22 cellular contexts compared by ENCODE assay signal in genomic region chr19:38524994-38525634, GRCh38.
DNase-seq lines count a peak whose midpoint lies in the region; ATAC-seq and TF ChIP-seq lines count a peak whose summit lies in the region.
"Had no signal": no experiment of that assay in that cellular context is flagged by ENCODE, and none has a peak within 500 bp of the region (broad histone marks: within the 10 kb centered on the region; RNA-seq: fewer than 3 reads in every experiment).

No MANE protein-coding gene starts in this region.

- no peak overlapping the region for H4K8ac ChIP-seq in neuronal stem cell (ENCODE audit: low read depth, low read length)

- intact Hi-C loops in activated CD4-positive, alpha-beta T cell treated with anti-CD3 and anti-CD28 coated beads, Interleukin-2, amount 10 ng/mL, durations not matched to agents 24 days and 14 days (cut with micrococcal nuclease), result no loop called here
- intact Hi-C loops in upper lobe of right lung (cut with DNase I), result no loop called here

- H3K9me3 ChIP-seq in neuronal stem cell (replicated peaks in 1 of 2; ENCODE audit: control insufficient read depth in 2 of 2, insufficient read depth in 1 of 2, low read depth in 1 of 2, low read length in 2 of 2), result no peaks in the 10 kb centered on the region
- H3K9me3 ChIP-seq in upper lobe of right lung, result no peaks in the 10 kb centered on the region
- no peaks in the 10 kb centered on the region for H3K9me3 ChIP-seq in BE2C
- H3K9me3 ChIP-seq: BLaER1 treated with 17β-estradiol and CSF1 and Interleukin-3, amounts not matched to agents 10 nM and 100 nM had no signal

- H3K4me1 ChIP-seq in neuronal stem cell (ENCODE audit: control insufficient read depth in 2 of 2, insufficient read depth in 1 of 2, low read depth in 1 of 2, low read length in 2 of 2) (no peaks in the 10 kb centered on the region), upper lobe of right lung (no peaks in the 10 kb centered on the region), BE2C (no peaks in the 10 kb centered on the region)

- H2BK120ac ChIP-seq in neuronal stem cell (ENCODE audit: low read depth, low read length), result no peak overlapping the region

- no peaks in the 10 kb centered on the region; the same call in none of the 2 replicates for H3K36me3 ChIP-seq in H7 (replicated peaks; ENCODE audit: control insufficient read depth, insufficient read depth, low read length)
- no peaks in the 10 kb centered on the region for H3K36me3 ChIP-seq in neuronal stem cell (replicated peaks in 1 of 2; ENCODE audit: control insufficient read depth in 2 of 2, insufficient read depth in 2 of 2, low read length in 2 of 2)
- no peaks in the 10 kb centered on the region for H3K36me3 ChIP-seq in upper lobe of right lung
- no peaks in the 10 kb centered on the region for H3K36me3 ChIP-seq in BE2C
- H3K36me3 ChIP-seq: BLaER1 treated with 17β-estradiol and CSF1 and Interleukin-3, amounts not matched to agents 10 nM and 100 nM had no signal

- no peaks in the 10 kb centered on the region for H3K27me3 ChIP-seq in H7 (ENCODE audit: control insufficient read depth, insufficient read depth, low read length)
- no peaks in the 10 kb centered on the region for H3K27me3 ChIP-seq in neuronal stem cell (ENCODE audit: control insufficient read depth in 3 of 3, insufficient read depth in 3 of 3, low read depth in 1 of 3, low read length in 3 of 3)
- peaks cover 9% of the 10 kb centered on the region for H3K27me3 ChIP-seq in upper lobe of right lung
- no peaks in the 10 kb centered on the region for H3K27me3 ChIP-seq in BE2C
- H3K27me3 ChIP-seq: BLaER1 treated with 17β-estradiol and CSF1 and Interleukin-3, amounts not matched to agents 10 nM and 100 nM had no signal

- no peak overlapping the region for H3K4ac ChIP-seq in neuronal stem cell (ENCODE audit: low read length)

- peaks cover 2% of the 10 kb centered on the region for H3K27me3 Mint-ChIP-seq in activated CD4-positive, alpha-beta T cell treated with anti-CD3 and anti-CD28 coated beads, Interleukin-2, amount 10 ng/mL, durations not matched to agents 7 days and 5 days
- H3K27me3 Mint-ChIP-seq in activated CD4-positive, alpha-beta T cell treated with anti-CD3 and anti-CD28 coated beads, Interleukin-2, amount 10 ng/mL, durations not matched to agents 24 days and 14 days, result no peaks in the 10 kb centered on the region
- H3K27me3 Mint-ChIP-seq: CD4-positive, alpha-beta T cell had no signal

- no peak for TF ChIP-seq CTCF in upper lobe of right lung (IDR thresholded peaks at IDR 0.05)
- no peak for TF ChIP-seq CTCF in BE2C (IDR thresholded peaks at IDR 0.05; ENCODE audit: low read depth, low read length)

- no peak overlapping the region for H3K4me2 ChIP-seq in neuronal stem cell (ENCODE audit: insufficient read depth, low read length, poor library complexity, severe bottlenecking)

- H3K4me3 Mint-ChIP-seq in activated CD4-positive, alpha-beta T cell treated with anti-CD3 and anti-CD28 coated beads, Interleukin-2, amount 10 ng/mL, durations not matched to agents 7 days and 5 days, result no peak overlapping the region
- H3K4me3 Mint-ChIP-seq in activated CD4-positive, alpha-beta T cell treated with anti-CD3 and anti-CD28 coated beads, Interleukin-2, amount 10 ng/mL, durations not matched to agents 24 days and 14 days, result no peak overlapping the region
- H3K4me3 Mint-ChIP-seq: CD14-positive monocyte; CD4-positive, alpha-beta T cell; CD8-positive, alpha-beta memory T cell; H9 had no signal

- peak overlapping the region; percentile 0 for H3K27ac Mint-ChIP-seq in activated CD4-positive, alpha-beta T cell treated with anti-CD3 and anti-CD28 coated beads, Interleukin-2, amount 10 ng/mL, durations not matched to agents 7 days and 5 days
- H3K27ac Mint-ChIP-seq in activated CD4-positive, alpha-beta T cell treated with anti-CD3 and anti-CD28 coated beads, Interleukin-2, amount 10 ng/mL, durations not matched to agents 24 days and 14 days, result no peak overlapping the region
- H3K27ac Mint-ChIP-seq: CD4-positive, alpha-beta T cell had no signal

- ATAC-seq in upper lobe of right lung, result peak; percentile 15
- no peak for ATAC-seq in HG03439 (IDR thresholded peaks at IDR 0.05; ENCODE audit: unreplicated experiment)
- ATAC-seq: GM12878, HCT116 had no signal

- no peak overlapping the region for H3K14ac ChIP-seq in neuronal stem cell (ENCODE audit: low read length)

- H3K4me3 ChIP-seq in H7 (ENCODE audit: insufficient read depth, low read depth, low read length) (no peak overlapping the region), neuronal stem cell (ENCODE audit: low read length in 2 of 2) (no peak overlapping the region), upper lobe of right lung (no peak overlapping the region), BE2C (ENCODE audit: low read depth, low read length) (no peak overlapping the region)
- H3K4me3 ChIP-seq: BLaER1 treated with 17β-estradiol and CSF1 and Interleukin-3, amounts not matched to agents 10 nM and 100 nM; GM12878; GM23248 had no signal

- no peak overlapping the region for H2BK15ac ChIP-seq in neuronal stem cell (ENCODE audit: low read length)

- H3K23ac ChIP-seq in neuronal stem cell (ENCODE audit: low read depth, low read length, poor library complexity), result no peak overlapping the region

- DNase-seq in activated CD4-positive, alpha-beta T cell treated with anti-CD3 and anti-CD28 coated beads, Interleukin-2, amount 10 ng/mL, durations not matched to agents 7 days and 5 days, result no peak
- no peak for DNase-seq in activated CD4-positive, alpha-beta T cell treated with anti-CD3 and anti-CD28 coated beads, Interleukin-2, amount 10 ng/mL, durations not matched to agents 24 days and 14 days
- DNase-seq in H7 (peak; percentile 22), neuronal stem cell (ENCODE audit: low spot score) (no peak), upper lobe of right lung (no peak), BE2C (no peak), SK-N-DZ (ENCODE audit: low spot score) (no peak)
- DNase-seq: ACHN; CD4-positive, alpha-beta T cell; CD8-positive, alpha-beta memory T cell; DMS 273 treated with DMSO at 0.1 percent for 48 hours; DMS79; EL; GDM1; GM23248; H9 had no signal

- no peak overlapping the region for H4K91ac ChIP-seq in neuronal stem cell (ENCODE audit: low read depth, low read length, poor library complexity)

- CTCF ChIA-PET in activated CD4-positive, alpha-beta T cell treated with anti-CD3 and anti-CD28 coated beads, Interleukin-2, amount 10 ng/mL, durations not matched to agents 7 days and 5 days (lab: Charles Lee), result interaction anchor here (0.5 kb wide), 1 partner anchor 109 kb away, joined by 3 read pairs; no protein-coding TSS in a partner anchor

- POLR2A ChIA-PET in activated CD4-positive, alpha-beta T cell treated with anti-CD3 and anti-CD28 coated beads, Interleukin-2, amount 10 ng/mL, durations not matched to agents 7 days and 5 days (lab: Charles Lee), result no interaction called here

- no peaks in the 10 kb centered on the region for H3K36me3 Mint-ChIP-seq in activated CD4-positive, alpha-beta T cell treated with anti-CD3 and anti-CD28 coated beads, Interleukin-2, amount 10 ng/mL, durations not matched to agents 7 days and 5 days (ENCODE audit: low read depth)
- no peaks in the 10 kb centered on the region for H3K36me3 Mint-ChIP-seq in activated CD4-positive, alpha-beta T cell treated with anti-CD3 and anti-CD28 coated beads, Interleukin-2, amount 10 ng/mL, durations not matched to agents 24 days and 14 days (ENCODE audit: low read depth)
- H3K36me3 Mint-ChIP-seq: CD14-positive monocyte; CD8-positive, alpha-beta memory T cell had no signal

- H3K9ac ChIP-seq in neuronal stem cell (ENCODE audit: low read depth, low read length, poor library complexity), result no peak overlapping the region
- H3K9ac ChIP-seq: BLaER1 treated with 17β-estradiol and CSF1 and Interleukin-3, amounts not matched to agents 10 nM and 100 nM; GM23248 had no signal

- H3K27ac ChIP-seq in neuronal stem cell (replicated peaks; ENCODE audit: low read length) (no peak overlapping the region), upper lobe of right lung (no peak overlapping the region)
- H3K27ac ChIP-seq: 22Rv1; BLaER1 treated with 17β-estradiol and CSF1 and Interleukin-3, amounts not matched to agents 10 nM and 100 nM; GM23248 had no signal

- no CpG with 5 or more reads among the region's 22 CpGs for WGBS in neuronal stem cell (ENCODE audit: extremely low coverage in 2 of 2, insufficient read length in 2 of 2, insufficient replicate concordance in 1 of 2), 2 donors

- peak overlapping the region; percentile 24 for H2AK5ac ChIP-seq in neuronal stem cell (ENCODE audit: low read depth, low read length)

- H3K9me3 Mint-ChIP-seq in activated CD4-positive, alpha-beta T cell treated with anti-CD3 and anti-CD28 coated beads, Interleukin-2, amount 10 ng/mL, durations not matched to agents 7 days and 5 days, result no peaks in the 10 kb centered on the region
- no peaks in the 10 kb centered on the region for H3K9me3 Mint-ChIP-seq in activated CD4-positive, alpha-beta T cell treated with anti-CD3 and anti-CD28 coated beads, Interleukin-2, amount 10 ng/mL, durations not matched to agents 24 days and 14 days
- H3K9me3 Mint-ChIP-seq: CD4-positive, alpha-beta T cell; CD8-positive, alpha-beta memory T cell; H9 had no signal

- no peak overlapping the region for H2AFZ ChIP-seq in neuronal stem cell (ENCODE audit: low read length)
- H2AFZ ChIP-seq: GM23248 had no signal

- H3K18ac ChIP-seq in neuronal stem cell (ENCODE audit: low read length), result peak overlapping the region; percentile 24

- H3K79me1 ChIP-seq in neuronal stem cell (ENCODE audit: low read depth, low read length), result no peaks in the 10 kb centered on the region

- no peak overlapping the region for H2BK12ac ChIP-seq in neuronal stem cell (ENCODE audit: low read length)

- H3K4me1 Mint-ChIP-seq in activated CD4-positive, alpha-beta T cell treated with anti-CD3 and anti-CD28 coated beads, Interleukin-2, amount 10 ng/mL, durations not matched to agents 7 days and 5 days, result peaks cover 3% of the 10 kb centered on the region
- H3K4me1 Mint-ChIP-seq in activated CD4-positive, alpha-beta T cell treated with anti-CD3 and anti-CD28 coated beads, Interleukin-2, amount 10 ng/mL, durations not matched to agents 24 days and 14 days, result peaks cover 5% of the 10 kb centered on the region

- H2BK5ac ChIP-seq in neuronal stem cell (ENCODE audit: low read length), result no peak overlapping the region
